In the genomic region with DNA sequence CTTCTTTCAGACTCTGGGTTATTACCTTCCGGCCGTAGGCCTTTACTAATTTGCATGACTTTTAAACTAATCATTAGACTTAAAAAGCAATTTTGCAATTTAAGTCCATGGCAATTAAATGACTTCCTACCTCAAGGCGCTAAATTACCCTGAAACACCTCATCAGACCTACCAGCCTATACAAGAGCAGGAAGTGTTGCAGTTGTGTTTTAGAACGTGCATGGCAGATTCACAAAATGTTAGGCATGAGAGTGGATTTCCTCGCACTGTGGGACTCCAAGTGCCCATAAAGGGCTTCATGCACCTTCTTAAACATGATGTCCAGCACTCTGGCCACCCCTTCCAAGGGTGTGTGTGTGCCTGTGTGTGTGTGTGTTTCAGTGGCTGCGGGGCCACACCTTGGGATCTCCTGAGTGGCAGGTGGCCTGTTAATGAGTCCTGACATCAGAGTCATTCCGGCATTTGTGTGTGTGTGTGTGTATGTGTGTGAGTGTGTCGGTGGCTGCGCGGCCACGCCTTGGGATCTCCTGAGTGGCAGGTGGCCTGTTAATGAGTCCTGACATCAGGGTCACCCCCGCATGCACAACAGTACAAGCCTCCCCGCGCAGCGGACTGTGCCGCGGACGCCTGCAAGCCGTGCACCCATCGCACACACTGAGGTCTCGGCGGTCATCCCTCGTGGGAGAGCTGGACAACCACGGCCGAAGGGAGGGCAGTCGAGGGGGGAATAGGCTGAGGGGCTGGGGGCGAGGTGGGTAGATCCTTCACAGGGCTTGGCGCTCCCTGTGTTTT, we compare ENCODE assay signal across 8 cellular contexts. TPM values are rescaled to one million over a fixed set of nuclear protein-coding genes. Genes with fewer than 3 reads are reported as not detected.
DNase-seq lines count a peak whose midpoint lies in the region; ATAC-seq and TF ChIP-seq lines count a peak whose summit lies in the region.

No MANE protein-coding gene starts in this region.

- no peaks in the 10 kb centered on the region; the same call in 1 of the 2 replicates for H3K9me3 ChIP-seq in AG04450 (ENCODE audit: control insufficient read depth, insufficient read depth, low read length)
- H3K9me3 ChIP-seq in fibroblast of lung (ENCODE audit: control insufficient read depth, insufficient read depth, low read depth, low read length), result no peaks in the 10 kb centered on the region
- no peaks in the 10 kb centered on the region for H3K9me3 ChIP-seq in stomach smooth muscle (ENCODE audit: control insufficient read depth in 2 of 2, low read length in 2 of 2)

- H3K36me3 ChIP-seq in fibroblast of lung (ENCODE audit: control insufficient read depth, insufficient read depth, low read length), result no peaks in the 10 kb centered on the region
- no peaks in the 10 kb centered on the region for H3K36me3 ChIP-seq in stomach smooth muscle (ENCODE audit: control insufficient read depth in 2 of 2, insufficient read depth in 2 of 2, low read length in 2 of 2)

- H3K4me3 Mint-ChIP-seq in natural killer cell, result peak overlapping the region; percentile 96

- peaks cover 5% of the 10 kb centered on the region for H3K4me1 ChIP-seq in fibroblast of lung (ENCODE audit: control insufficient read depth, extremely low read depth, insufficient read depth, low read length)
- H3K4me1 ChIP-seq in stomach smooth muscle (ENCODE audit: control insufficient read depth, insufficient read depth, low read length), result peaks cover 15% of the 10 kb centered on the region

- no peak for TF ChIP-seq CTCF in AG04450 (IDR thresholded peaks at IDR 0.05; ENCODE audit: low read depth, low read length)
- TF ChIP-seq CTCF in fibroblast of lung (conservative IDR thresholded peaks at IDR 0.05 in 1 of 2, IDR thresholded peaks at IDR 0.05 in 1 of 2; ENCODE audit: low read depth in 1 of 2, low read length in 2 of 2), result no peak
- TF ChIP-seq CTCF in natural killer cell (IDR thresholded peaks at IDR 0.05), result no peak

- peaks cover 42% of the 10 kb centered on the region in 2 donors for H3K4me1 Mint-ChIP-seq in natural killer cell

- H3K36me3 Mint-ChIP-seq in natural killer cell, result no peaks in the 10 kb centered on the region

- in situ Hi-C loops in GM18951 (cut with MboI; ENCODE audit: low sequenced_read_pairs, unreplicated experiment), result no loop called here

- POLR2A ChIA-PET in AG04450 (lab: Yijun Ruan, JAX), result interaction anchor here (0.6 to 1.9 kb wide), 7 partner anchors 15 to 886 kb away, joined by 3 to 23 read pairs (median 5); a partner anchor contains a TSS

- peak overlapping the region; percentile 81 for H3K4me2 ChIP-seq in fibroblast of lung (ENCODE audit: extremely low read depth, insufficient read depth, low read length)

- CTCF ChIA-PET in AG04450 (lab: Charles Lee), result interaction anchor here (0.6 to 2.6 kb wide), 6 partner anchors 12 to 81 kb away, joined by 3 to 13 read pairs (median 4); a partner anchor contains a TSS

- intact Hi-C loops in natural killer cell (cut with micrococcal nuclease), result loop anchor here (1.0 kb wide), 2 partner anchors 82 to 497 kb away; a partner anchor contains a TSS

- H3K4me3 ChIP-seq in AG04450 (ENCODE audit: low read depth, low read length) (peak overlapping the region; percentile 94), fibroblast of lung (replicated peaks in 1 of 4; ENCODE audit: control extremely low read depth in 1 of 4, insufficient read depth in 1 of 4, low read depth in 3 of 4, low read length in 4 of 4) (peak overlapping the region; percentile 86 to 91 (median 88)), stomach smooth muscle (ENCODE audit: low read length in 2 of 2) (peak overlapping the region; percentile 97 to 98)

- H3K27me3 ChIP-seq in AG04450 (ENCODE audit: control insufficient read depth, insufficient read depth, low read length) (no peaks in the 10 kb centered on the region), fibroblast of lung (ENCODE audit: control insufficient read depth, insufficient read depth, low read length) (no peaks in the 10 kb centered on the region), stomach smooth muscle (ENCODE audit: control insufficient read depth in 1 of 2, insufficient read depth in 2 of 2, low read length in 2 of 2) (no peaks in the 10 kb centered on the region)

- DNase-seq in AG04450 (ENCODE audit: low read depth, low spot score), result no peak
- peak; percentile 40 for DNase-seq in NCI-H526 treated with DMSO at 0.1 percent for 48 hours (lab: John Stamatoyannopoulos, UW)
- DNase-seq in activated T-cell treated with anti-CD3 and anti-CD28 coated beads, Interleukin-2, amount 50 U/mL, for 48 hours, result peak; percentile 64 to 66
- peak; percentile 16 to 34 for DNase-seq in fibroblast of lung (ENCODE audit: low read depth in 2 of 2)
- DNase-seq in natural killer cell, result peak; percentile 45

- H2AFZ ChIP-seq in fibroblast of lung (ENCODE audit: low read length), result peak overlapping the region; percentile 98

- no peaks in the 10 kb centered on the region for H3K9me3 Mint-ChIP-seq in natural killer cell

- peak overlapping the region; percentile 50 for H3K27ac ChIP-seq in AG04450 (ENCODE audit: low read depth, low read length)
- peak overlapping the region; percentile 69 for H3K27ac ChIP-seq in fibroblast of lung (ENCODE audit: insufficient read depth, low read length)
- peak overlapping the region; percentile 84 for H3K27ac ChIP-seq in stomach smooth muscle (ENCODE audit: low read length)

- peaks cover 3 to 15% of the 10 kb centered on the region in 2 donors for H3K27me3 Mint-ChIP-seq in natural killer cell (ENCODE audit: low read depth in 2 of 2)

- H4K20me1 ChIP-seq in fibroblast of lung (ENCODE audit: control insufficient read depth, extremely low read depth, insufficient read depth, low read length), result no peaks in the 10 kb centered on the region

- peak; percentile 43 for TF ChIP-seq POLR2A in GM18951 (IDR thresholded peaks at IDR 0.05; ENCODE audit: extremely low read depth, insufficient read depth, insufficient read length)

- H3K27ac Mint-ChIP-seq in natural killer cell, result peak overlapping the region; percentile 91 to 92

- H3K9ac ChIP-seq in fibroblast of lung (ENCODE audit: insufficient read depth, low read length) (peak overlapping the region; percentile 64), stomach smooth muscle (ENCODE audit: low read length in 2 of 2) (peak overlapping the region; percentile 85 to 91)

- ATAC-seq in HG03135 (IDR thresholded peaks at IDR 0.05; ENCODE audit: unreplicated experiment) (peak; percentile 49), natural killer cell (peak; percentile 4 to 19 (median 13))

- H3K79me2 ChIP-seq in fibroblast of lung (ENCODE audit: control insufficient read depth, insufficient read depth, low read length), result peaks cover 11% of the 10 kb centered on the region

RNA-seq across cellular contexts. Expression of a gene that starts 0.9 kb away (rescaled TPM):
- polyA plus RNA-seq in AG04450 (2011; rRNA removed) (26.4 and 38.3 TPM in 2 replicates), fibroblast of lung (19.0 and 26.6 TPM in 2 replicates)
- polyA minus RNA-seq in AG04450 (2011; rRNA and poly(A)+ RNA removed), result 33.4 and 42.5 TPM in 2 replicates
- total RNA-seq in fibroblast of lung (26.2 and 37.7 TPM in 2 replicates), natural killer cell (10 to 100 TPM; 31.2 to 42.8 (median 41.9) TPM)
- 12.1 and 14.4 TPM in 2 replicates for polyA plus RNA-seq in fibroblast of lung (2012)
- 19.5 and 24.0 TPM in 2 replicates for polyA minus RNA-seq in fibroblast of lung (ENCODE audit: low replicate concordance)
